ENCODE assay signal across 1 cellular context in the genomic region with DNA sequence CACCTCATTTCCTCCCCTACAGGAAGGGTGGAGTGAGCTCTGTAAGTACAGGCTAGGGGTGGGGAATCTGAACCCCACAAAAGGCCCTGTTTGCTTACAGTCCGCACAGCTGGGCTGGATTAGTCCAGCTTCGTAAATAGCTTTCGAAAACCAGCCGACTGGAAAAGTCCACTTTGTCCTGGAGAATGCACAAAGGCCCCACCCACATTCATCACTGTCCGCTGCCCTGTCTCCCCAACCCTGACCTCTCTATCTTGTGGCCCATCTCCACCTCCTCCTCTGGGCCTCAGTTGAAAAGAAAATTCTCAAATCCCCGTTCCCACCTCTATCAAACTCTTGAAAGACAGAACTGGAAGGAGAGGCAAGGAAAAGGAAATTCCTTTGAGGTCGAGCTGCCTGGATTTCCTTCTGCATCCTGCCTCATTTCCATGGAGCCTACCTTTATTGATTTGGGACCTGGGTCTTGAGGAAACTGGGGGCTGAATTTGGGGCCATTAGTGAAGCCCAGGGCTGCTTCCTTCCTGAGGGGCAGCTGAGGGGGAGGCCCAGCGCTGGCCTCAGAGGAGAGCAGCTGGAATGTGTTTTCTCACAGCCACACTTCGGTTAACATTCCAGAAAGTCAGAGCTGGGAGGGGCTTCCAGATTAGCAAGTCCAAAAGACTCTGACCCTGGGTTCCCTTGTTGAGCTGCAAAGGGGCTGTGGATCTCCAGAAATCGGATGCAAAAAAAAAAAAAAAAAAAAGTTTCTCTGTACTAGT.
TF ChIP-seq lines count a peak whose summit lies in the region.

No MANE protein-coding gene starts in this region.

TF ChIP-seq in HepG2, 621 proteins besides CTCF, POLR2A, EP300 and RAD21 (continued from another document and continues in another):
- TF ChIP-seq, protein P1, sequence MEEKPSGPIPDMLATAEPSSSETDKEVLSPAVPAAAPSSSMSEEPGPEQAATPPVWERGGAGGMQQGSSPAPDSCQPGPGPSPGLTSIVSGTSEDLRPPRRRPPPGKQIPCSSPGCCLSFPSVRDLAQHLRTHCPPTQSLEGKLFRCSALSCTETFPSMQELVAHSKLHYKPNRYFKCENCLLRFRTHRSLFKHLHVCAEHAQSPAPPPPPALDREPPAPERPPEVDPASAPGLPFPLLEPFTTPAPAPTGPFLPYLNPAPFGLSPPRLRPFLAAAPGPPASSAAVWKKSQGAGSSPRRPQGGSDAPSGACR (CRISPR knock-in tag; IDR thresholded peaks at IDR 0.05), result no peak
- no peak for TF ChIP-seq SMAD9 (CRISPR knock-in tag; IDR thresholded peaks at IDR 0.05)
- TF ChIP-seq NCOA2 (CRISPR knock-in tag; IDR thresholded peaks at IDR 0.05), result peak; percentile 65; the same call in 1 of the 2 replicates
- TF ChIP-seq SIN3B (IDR thresholded peaks at IDR 0.05; ENCODE audit: low read length), result no peak
- peak; percentile 78 for TF ChIP-seq PHF21A (CRISPR knock-in tag; IDR thresholded peaks at IDR 0.05)
- TF ChIP-seq, protein P2, sequence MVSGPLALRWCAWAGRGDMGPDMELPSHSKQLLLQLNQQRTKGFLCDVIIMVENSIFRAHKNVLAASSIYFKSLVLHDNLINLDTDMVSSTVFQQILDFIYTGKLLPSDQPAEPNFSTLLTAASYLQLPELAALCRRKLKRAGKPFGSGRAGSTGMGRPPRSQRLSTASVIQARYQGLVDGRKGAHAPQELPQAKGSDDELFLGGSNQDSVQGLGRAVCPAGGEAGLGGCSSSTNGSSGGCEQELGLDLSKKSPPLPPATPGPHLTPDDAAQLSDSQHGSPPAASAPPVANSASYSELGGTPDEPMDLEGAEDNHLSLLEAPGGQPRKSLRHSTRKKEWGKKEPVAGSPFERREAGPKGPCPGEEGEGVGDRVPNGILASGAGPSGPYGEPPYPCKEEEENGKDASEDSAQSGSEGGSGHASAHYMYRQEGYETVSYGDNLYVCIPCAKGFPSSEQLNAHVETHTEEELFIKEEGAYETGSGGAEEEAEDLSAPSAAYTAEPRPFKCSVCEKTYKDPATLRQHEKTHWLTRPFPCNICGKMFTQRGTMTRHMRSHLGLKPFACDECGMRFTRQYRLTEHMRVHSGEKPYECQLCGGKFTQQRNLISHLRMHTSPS (CRISPR knock-in tag; IDR thresholded peaks at IDR 0.05; ENCODE audit: low read depth), result no peak
- TF ChIP-seq ZNF7 (CRISPR knock-in tag; IDR thresholded peaks at IDR 0.05), result no peak
- TF ChIP-seq, protein P3, sequence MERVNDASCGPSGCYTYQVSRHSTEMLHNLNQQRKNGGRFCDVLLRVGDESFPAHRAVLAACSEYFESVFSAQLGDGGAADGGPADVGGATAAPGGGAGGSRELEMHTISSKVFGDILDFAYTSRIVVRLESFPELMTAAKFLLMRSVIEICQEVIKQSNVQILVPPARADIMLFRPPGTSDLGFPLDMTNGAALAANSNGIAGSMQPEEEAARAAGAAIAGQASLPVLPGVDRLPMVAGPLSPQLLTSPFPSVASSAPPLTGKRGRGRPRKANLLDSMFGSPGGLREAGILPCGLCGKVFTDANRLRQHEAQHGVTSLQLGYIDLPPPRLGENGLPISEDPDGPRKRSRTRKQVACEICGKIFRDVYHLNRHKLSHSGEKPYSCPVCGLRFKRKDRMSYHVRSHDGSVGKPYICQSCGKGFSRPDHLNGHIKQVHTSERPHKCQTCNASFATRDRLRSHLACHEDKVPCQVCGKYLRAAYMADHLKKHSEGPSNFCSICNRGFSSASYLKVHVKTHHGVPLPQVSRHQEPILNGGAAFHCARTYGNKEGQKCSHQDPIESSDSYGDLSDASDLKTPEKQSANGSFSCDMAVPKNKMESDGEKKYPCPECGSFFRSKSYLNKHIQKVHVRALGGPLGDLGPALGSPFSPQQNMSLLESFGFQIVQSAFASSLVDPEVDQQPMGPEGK (CRISPR knock-in tag; IDR thresholded peaks at IDR 0.05), result peak; percentile 38; the same call in 1 of the 2 replicates
- TF ChIP-seq, protein P4, sequence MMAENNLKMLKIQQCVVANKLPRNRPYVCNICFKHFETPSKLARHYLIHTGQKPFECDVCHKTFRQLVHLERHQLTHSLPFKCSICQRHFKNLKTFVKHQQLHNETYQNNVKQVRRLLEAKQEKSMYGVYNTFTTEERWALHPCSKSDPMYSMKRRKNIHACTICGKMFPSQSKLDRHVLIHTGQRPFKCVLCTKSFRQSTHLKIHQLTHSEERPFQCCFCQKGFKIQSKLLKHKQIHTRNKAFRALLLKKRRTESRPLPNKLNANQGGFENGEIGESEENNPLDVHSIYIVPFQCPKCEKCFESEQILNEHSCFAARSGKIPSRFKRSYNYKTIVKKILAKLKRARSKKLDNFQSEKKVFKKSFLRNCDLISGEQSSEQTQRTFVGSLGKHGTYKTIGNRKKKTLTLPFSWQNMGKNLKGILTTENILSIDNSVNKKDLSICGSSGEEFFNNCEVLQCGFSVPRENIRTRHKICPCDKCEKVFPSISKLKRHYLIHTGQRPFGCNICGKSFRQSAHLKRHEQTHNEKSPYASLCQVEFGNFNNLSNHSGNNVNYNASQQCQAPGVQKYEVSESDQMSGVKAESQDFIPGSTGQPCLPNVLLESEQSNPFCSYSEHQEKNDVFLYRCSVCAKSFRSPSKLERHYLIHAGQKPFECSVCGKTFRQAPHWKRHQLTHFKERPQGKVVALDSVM (CRISPR knock-in tag; IDR thresholded peaks at IDR 0.05), result peak; percentile 62
- TF ChIP-seq ZNF124 (CRISPR knock-in tag; IDR thresholded peaks at IDR 0.05), result 0 out of 2 replicates have a peak, but pooled peaks have one; percentile 36
- TF ChIP-seq, protein P5, sequence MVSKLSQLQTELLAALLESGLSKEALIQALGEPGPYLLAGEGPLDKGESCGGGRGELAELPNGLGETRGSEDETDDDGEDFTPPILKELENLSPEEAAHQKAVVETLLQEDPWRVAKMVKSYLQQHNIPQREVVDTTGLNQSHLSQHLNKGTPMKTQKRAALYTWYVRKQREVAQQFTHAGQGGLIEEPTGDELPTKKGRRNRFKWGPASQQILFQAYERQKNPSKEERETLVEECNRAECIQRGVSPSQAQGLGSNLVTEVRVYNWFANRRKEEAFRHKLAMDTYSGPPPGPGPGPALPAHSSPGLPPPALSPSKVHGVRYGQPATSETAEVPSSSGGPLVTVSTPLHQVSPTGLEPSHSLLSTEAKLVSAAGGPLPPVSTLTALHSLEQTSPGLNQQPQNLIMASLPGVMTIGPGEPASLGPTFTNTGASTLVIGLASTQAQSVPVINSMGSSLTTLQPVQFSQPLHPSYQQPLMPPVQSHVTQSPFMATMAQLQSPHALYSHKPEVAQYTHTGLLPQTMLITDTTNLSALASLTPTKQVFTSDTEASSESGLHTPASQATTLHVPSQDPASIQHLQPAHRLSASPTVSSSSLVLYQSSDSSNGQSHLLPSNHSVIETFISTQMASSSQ (IDR thresholded peaks at IDR 0.05; ENCODE audit: low read depth), result 0 out of 2 replicates have a peak, but pooled peaks have one; percentile 20
- TF ChIP-seq, protein P5 (CRISPR knock-in tag; IDR thresholded peaks at IDR 0.05; ENCODE audit: borderline replicate concordance), result peak; percentile 20; the same call in 1 of the 2 replicates
- TF ChIP-seq, protein P6, sequence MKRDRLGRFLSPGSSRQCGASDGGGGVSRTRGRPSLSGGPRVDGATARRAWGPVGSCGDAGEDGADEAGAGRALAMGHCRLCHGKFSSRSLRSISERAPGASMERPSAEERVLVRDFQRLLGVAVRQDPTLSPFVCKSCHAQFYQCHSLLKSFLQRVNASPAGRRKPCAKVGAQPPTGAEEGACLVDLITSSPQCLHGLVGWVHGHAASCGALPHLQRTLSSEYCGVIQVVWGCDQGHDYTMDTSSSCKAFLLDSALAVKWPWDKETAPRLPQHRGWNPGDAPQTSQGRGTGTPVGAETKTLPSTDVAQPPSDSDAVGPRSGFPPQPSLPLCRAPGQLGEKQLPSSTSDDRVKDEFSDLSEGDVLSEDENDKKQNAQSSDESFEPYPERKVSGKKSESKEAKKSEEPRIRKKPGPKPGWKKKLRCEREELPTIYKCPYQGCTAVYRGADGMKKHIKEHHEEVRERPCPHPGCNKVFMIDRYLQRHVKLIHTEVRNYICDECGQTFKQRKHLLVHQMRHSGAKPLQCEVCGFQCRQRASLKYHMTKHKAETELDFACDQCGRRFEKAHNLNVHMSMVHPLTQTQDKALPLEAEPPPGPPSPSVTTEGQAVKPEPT (CRISPR knock-in tag; IDR thresholded peaks at IDR 0.05; ENCODE audit: low read depth), result no peak
- TF ChIP-seq ZNF138 (CRISPR knock-in tag; IDR thresholded peaks at IDR 0.05; ENCODE audit: low read depth), result no peak
- TF ChIP-seq XBP1 (CRISPR knock-in tag; IDR thresholded peaks at IDR 0.05), result no peak
- TF ChIP-seq ZNF205 (CRISPR knock-in tag; IDR thresholded peaks at IDR 0.05), result peak; percentile 13; the same call in 1 of the 2 replicates
- TF ChIP-seq MZF1 (CRISPR knock-in tag; IDR thresholded peaks at IDR 0.05; ENCODE audit: borderline replicate concordance), result no peak
- TF ChIP-seq SOX6 (IDR thresholded peaks at IDR 0.05), result no peak
- peak; percentile 90 for TF ChIP-seq SOX6 (CRISPR knock-in tag; IDR thresholded peaks at IDR 0.05)
- 0 out of 2 replicates have a peak, but pooled peaks have one; percentile 32 for TF ChIP-seq ZNF337 (CRISPR knock-in tag; IDR thresholded peaks at IDR 0.05; ENCODE audit: borderline replicate concordance, low read depth)
- TF ChIP-seq RBAK (CRISPR knock-in tag; IDR thresholded peaks at IDR 0.05), result no peak
- no peak for TF ChIP-seq KDM3A (CRISPR knock-in tag; IDR thresholded peaks at IDR 0.05; ENCODE audit: low read depth)
- no peak for TF ChIP-seq SCMH1 (CRISPR knock-in tag; IDR thresholded peaks at IDR 0.05; ENCODE audit: borderline replicate concordance)
- no peak for TF ChIP-seq ZNF777 (CRISPR knock-in tag; IDR thresholded peaks at IDR 0.05)
- TF ChIP-seq, protein P7, sequence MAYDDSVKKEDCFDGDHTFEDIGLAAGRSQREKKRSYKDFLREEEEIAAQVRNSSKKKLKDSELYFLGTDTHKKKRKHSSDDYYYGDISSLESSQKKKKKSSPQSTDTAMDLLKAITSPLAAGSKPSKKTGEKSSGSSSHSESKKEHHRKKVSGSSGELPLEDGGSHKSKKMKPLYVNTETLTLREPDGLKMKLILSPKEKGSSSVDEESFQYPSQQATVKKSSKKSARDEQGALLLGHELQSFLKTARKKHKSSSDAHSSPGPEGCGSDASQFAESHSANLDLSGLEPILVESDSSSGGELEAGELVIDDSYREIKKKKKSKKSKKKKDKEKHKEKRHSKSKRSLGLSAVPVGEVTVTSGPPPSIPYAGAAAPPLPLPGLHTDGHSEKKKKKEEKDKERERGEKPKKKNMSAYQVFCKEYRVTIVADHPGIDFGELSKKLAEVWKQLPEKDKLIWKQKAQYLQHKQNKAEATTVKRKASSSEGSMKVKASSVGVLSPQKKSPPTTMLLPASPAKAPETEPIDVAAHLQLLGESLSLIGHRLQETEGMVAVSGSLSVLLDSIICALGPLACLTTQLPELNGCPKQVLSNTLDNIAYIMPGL (CRISPR knock-in tag; IDR thresholded peaks at IDR 0.05; ENCODE audit: borderline replicate concordance in 1 of 2, low read depth in 1 of 2), result 0 out of 4 replicates have a peak, but pooled peaks of 1 of the 2 experiments have one; percentile 33
- no peak; the same call in 1 of the 2 replicates for TF ChIP-seq SOX13 (IDR thresholded peaks at IDR 0.05)
- peak in 1 of 2 experiments; percentile 76; a peak in 2 of 4 replicates for TF ChIP-seq SOX13 (CRISPR knock-in tag; conservative IDR thresholded peaks at IDR 0.05 in 1 of 2, IDR thresholded peaks at IDR 0.05 in 1 of 2)
- peak; percentile 73; the same call in 1 of the 2 replicates for TF ChIP-seq ZNF317 (CRISPR knock-in tag; IDR thresholded peaks at IDR 0.05)
- peak; percentile 53; the same call in 1 of the 2 replicates for TF ChIP-seq FOXJ3 (CRISPR knock-in tag; IDR thresholded peaks at IDR 0.05; ENCODE audit: borderline replicate concordance)
- TF ChIP-seq TEAD2 (CRISPR knock-in tag; IDR thresholded peaks at IDR 0.05), result 0 out of 2 replicates have a peak, but pooled peaks have one; percentile 59
- TF ChIP-seq PHF8 (CRISPR knock-in tag; IDR thresholded peaks at IDR 0.05), result peak; percentile 36; the same call in 1 of the 2 replicates
